ENCODE assay signal across 23 cellular contexts in genomic region chr5:55393501-55394175, GRCh38.
"Had no signal": no experiment of that assay in that cellular context is flagged by ENCODE, and none has a peak within 500 bp of the region (broad histone marks: within the 10 kb centered on the region; RNA-seq: fewer than 3 reads in every experiment).

No MANE protein-coding gene starts in this region.

- H3K9me3 Mint-ChIP-seq: IgD-negative memory B cell had no signal

- ATAC-seq: K562, Panc1, PC-3 had no signal

- DNase-seq: Kasumi-1; MM.1S; NCI-H1092 treated with DMSO at 0.1 percent for 48 hours; NCI-H1436; NCI-H187; NCI-H2029; NCI-H2081 treated with DMSO at 0.1 percent for 48 hours; NCI-H2171; NCI-H226; NCI-H446; NCI-H510A; NCI-H524 treated with DMSO at 0.1 percent for 48 hours; NCI-H69; NCI-H774; NK-92 treated with Interleukin-12 subunit alpha and Interleukin-12 subunit beta, amount 100 ng/mL, for 24 hours; PC-3; SHP77; SK-N-SH; SW 1271 had no signal

- H3K27ac Mint-ChIP-seq: IgD-negative memory B cell had no signal

- H3K27me3 Mint-ChIP-seq: IgD-negative memory B cell had no signal

- FAIRE-seq: HTR-8/SVneo, K562 had no signal

- H3K4me3 Mint-ChIP-seq: IgD-negative memory B cell had no signal
